Comparison of ENCODE assay signal across 31 cellular contexts in genomic region chr6:33108307-33108706, GRCh38. TPM values are rescaled to one million over a fixed set of nuclear protein-coding genes. Genes with fewer than 3 reads are reported as not detected.
"Had no signal": no experiment of that assay in that cellular context is flagged by ENCODE, and none has a peak within 500 bp of the region (broad histone marks: within the 10 kb centered on the region; RNA-seq: fewer than 3 reads in every experiment).

No MANE protein-coding gene starts in this region.

- H3K27ac ChIP-seq: brain microvascular endothelial cell, SJSA1 had no signal

- DNase-seq: activated CD4-positive, alpha-beta T cell treated with anti-CD3 and anti-CD28 coated beads for 4 hours; activated CD4-positive, alpha-beta T cell treated with anti-CD3 and anti-CD28 coated beads, Interleukin-2, amount 50 U/mL, for 4 hours; activated CD8-positive, alpha-beta T cell treated with anti-CD3 and anti-CD28 coated beads for 36 hours; activated effector memory CD4-positive, alpha-beta T cell treated with anti-CD3 and anti-CD28 coated beads, Interleukin-2, amount 50 U/mL, for 16 hours; activated naive CD4-positive, alpha-beta T cell; activated naive CD4-positive, alpha-beta T cell treated with anti-CD3 and anti-CD28 coated beads, Interleukin-2, amount 50 U/mL, for 16 hours; activated naive CD8-positive, alpha-beta T cell treated with anti-CD3 and anti-CD28 coated beads for 36 hours; activated T-cell treated with anti-CD3 and anti-CD28 coated beads, Interleukin-2, amount 50 U/mL, for 1 hour; activated T-cell treated with anti-CD3 and anti-CD28 coated beads, Interleukin-2, amount 50 U/mL, for 72 hours; amniotic stem cell; aorta; brain microvascular endothelial cell; central memory CD4-positive, alpha-beta T cell; Kasumi-1; KG1; MG63; NCI-H1048; NCI-H1436 treated with DMSO at 0.1 percent for 48 hours; NCI-H1694 treated with DMSO at 0.1 percent for 48 hours; NCI-H2029; NCI-H345; NCI-H526 treated with DMSO at 0.1 percent for 48 hours; NCI-H774; SHP77 treated with DMSO at 0.1 percent for 48 hours; SK-N-SH had no signal

- H3K9me3 ChIP-seq: MG63, SJSA1, SK-N-SH had no signal

- H3K36me3 ChIP-seq: brain microvascular endothelial cell, MG63, SJSA1 had no signal

- ATAC-seq: activated CD4-positive, CD25-positive, alpha-beta regulatory T cell treated with anti-CD3 and anti-CD28 coated beads, Interleukin-2, amount 50 U/mL, for 24 hours; activated CD8-positive, alpha-beta T cell treated with anti-CD3 and anti-CD28 coated beads for 36 hours; activated T-cell treated with anti-CD3 and anti-CD28 coated beads, Interleukin-2, amount 50 U/mL, for 72 hours; activated T-helper 17 cell treated with anti-CD3 and anti-CD28 coated beads, Interleukin-2, amount 50 U/mL, for 72 hours; Panc1; WTC11 had no signal

- H3K4me3 ChIP-seq: MG63, SJSA1 had no signal

- H3K4me1 ChIP-seq: SJSA1 had no signal

RNA-seq across cellular contexts. Expression of gene HLA-DPB1, which starts 32.5 kb away (rescaled TPM):
- total RNA-seq: NCI-H460, SJSA1 had no signal

RNA-seq across cellular contexts. Expression of gene HLA-DPA1, which starts 34.9 kb away (rescaled TPM):
- total RNA-seq: NCI-H460, SJSA1 had no signal
